Comparison of ENCODE assay signal across 1 cellular context in the genomic region with DNA sequence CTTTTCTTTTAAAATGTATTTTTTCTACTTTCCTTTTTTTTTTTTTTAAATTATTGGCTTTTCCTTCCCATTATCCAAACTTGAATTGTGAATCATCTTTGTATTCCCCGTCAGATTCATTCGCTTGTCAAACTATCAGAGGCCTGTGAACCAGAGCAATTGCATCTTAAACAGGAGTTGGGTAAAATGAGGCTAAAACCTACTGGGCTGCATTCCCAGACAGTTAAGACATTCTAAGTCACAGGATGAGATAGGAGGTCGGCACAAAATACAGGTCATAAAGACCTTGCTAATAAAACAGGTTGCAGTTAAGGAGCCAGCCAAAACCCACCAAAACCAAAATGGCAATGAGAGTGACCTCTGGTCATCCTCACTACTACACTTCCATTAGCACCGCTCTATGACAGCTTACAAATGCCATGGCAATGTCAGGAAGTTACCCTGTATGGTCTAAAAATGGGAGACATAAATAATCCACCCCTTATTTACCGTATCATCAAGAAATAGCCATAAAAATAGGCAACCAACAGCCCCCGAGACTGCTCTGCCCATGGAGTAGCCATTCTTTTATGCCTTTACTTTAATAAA.
TF ChIP-seq lines count a peak whose summit lies in the region.

No MANE protein-coding gene starts in this region.

TF ChIP-seq in GM12878, 131 proteins besides CTCF, POLR2A, EP300 and RAD21:
- TF ChIP-seq, protein P1, sequence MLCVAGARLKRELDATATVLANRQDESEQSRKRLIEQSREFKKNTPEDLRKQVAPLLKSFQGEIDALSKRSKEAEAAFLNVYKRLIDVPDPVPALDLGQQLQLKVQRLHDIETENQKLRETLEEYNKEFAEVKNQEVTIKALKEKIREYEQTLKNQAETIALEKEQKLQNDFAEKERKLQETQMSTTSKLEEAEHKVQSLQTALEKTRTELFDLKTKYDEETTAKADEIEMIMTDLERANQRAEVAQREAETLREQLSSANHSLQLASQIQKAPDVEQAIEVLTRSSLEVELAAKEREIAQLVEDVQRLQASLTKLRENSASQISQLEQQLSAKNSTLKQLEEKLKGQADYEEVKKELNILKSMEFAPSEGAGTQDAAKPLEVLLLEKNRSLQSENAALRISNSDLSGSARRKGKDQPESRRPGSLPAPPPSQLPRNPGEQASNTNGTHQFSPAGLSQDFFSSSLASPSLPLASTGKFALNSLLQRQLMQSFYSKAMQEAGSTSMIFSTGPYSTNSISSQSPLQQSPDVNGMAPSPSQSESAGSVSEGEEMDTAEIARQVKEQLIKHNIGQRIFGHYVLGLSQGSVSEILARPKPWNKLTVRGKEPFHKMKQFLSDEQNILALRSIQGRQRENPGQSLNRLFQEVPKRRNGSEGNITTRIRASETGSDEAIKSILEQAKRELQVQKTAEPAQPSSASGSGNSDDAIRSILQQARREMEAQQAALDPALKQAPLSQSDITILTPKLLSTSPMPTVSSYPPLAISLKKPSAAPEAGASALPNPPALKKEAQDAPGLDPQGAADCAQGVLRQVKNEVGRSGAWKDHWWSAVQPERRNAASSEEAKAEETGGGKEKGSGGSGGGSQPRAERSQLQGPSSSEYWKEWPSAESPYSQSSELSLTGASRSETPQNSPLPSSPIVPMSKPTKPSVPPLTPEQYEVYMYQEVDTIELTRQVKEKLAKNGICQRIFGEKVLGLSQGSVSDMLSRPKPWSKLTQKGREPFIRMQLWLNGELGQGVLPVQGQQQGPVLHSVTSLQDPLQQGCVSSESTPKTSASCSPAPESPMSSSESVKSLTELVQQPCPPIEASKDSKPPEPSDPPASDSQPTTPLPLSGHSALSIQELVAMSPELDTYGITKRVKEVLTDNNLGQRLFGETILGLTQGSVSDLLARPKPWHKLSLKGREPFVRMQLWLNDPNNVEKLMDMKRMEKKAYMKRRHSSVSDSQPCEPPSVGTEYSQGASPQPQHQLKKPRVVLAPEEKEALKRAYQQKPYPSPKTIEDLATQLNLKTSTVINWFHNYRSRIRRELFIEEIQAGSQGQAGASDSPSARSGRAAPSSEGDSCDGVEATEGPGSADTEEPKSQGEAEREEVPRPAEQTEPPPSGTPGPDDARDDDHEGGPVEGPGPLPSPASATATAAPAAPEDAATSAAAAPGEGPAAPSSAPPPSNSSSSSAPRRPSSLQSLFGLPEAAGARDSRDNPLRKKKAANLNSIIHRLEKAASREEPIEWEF (IDR thresholded peaks at IDR 0.05; ENCODE audit: insufficient replicate concordance, low read depth, low read length): no peak
- TF ChIP-seq PAX8 (IDR thresholded peaks at IDR 0.05): no peak
- no peak for TF ChIP-seq E2F4 (IDR thresholded peaks at IDR 0.05; ENCODE audit: low read depth, low read length)
- TF ChIP-seq SMARCA5 (IDR thresholded peaks at IDR 0.05): no peak
- no peak for TF ChIP-seq TCF3 (IDR thresholded peaks at IDR 0.05; ENCODE audit: borderline replicate concordance, insufficient read depth, low read depth, low read length)
- no peak for TF ChIP-seq ATF2 (IDR thresholded peaks at IDR 0.05; ENCODE audit: low read length)
- no peak for TF ChIP-seq REST (IDR thresholded peaks at IDR 0.05; ENCODE audit: low read depth, low read length)
- TF ChIP-seq HDAC2 (IDR thresholded peaks at IDR 0.05): no peak
- no peak for TF ChIP-seq IKZF2 (IDR thresholded peaks at IDR 0.05)
- TF ChIP-seq, protein P2, sequence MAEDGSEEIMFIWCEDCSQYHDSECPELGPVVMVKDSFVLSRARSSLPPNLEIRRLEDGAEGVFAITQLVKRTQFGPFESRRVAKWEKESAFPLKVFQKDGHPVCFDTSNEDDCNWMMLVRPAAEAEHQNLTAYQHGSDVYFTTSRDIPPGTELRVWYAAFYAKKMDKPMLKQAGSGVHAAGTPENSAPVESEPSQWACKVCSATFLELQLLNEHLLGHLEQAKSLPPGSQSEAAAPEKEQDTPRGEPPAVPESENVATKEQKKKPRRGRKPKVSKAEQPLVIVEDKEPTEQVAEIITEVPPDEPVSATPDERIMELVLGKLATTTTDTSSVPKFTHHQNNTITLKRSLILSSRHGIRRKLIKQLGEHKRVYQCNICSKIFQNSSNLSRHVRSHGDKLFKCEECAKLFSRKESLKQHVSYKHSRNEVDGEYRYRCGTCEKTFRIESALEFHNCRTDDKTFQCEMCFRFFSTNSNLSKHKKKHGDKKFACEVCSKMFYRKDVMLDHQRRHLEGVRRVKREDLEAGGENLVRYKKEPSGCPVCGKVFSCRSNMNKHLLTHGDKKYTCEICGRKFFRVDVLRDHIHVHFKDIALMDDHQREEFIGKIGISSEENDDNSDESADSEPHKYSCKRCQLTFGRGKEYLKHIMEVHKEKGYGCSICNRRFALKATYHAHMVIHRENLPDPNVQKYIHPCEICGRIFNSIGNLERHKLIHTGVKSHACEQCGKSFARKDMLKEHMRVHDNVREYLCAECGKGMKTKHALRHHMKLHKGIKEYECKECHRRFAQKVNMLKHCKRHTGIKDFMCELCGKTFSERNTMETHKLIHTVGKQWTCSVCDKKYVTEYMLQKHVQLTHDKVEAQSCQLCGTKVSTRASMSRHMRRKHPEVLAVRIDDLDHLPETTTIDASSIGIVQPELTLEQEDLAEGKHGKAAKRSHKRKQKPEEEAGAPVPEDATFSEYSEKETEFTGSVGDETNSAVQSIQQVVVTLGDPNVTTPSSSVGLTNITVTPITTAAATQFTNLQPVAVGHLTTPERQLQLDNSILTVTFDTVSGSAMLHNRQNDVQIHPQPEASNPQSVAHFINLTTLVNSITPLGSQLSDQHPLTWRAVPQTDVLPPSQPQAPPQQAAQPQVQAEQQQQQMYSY (CRISPR knock-in tag; IDR thresholded peaks at IDR 0.05): no peak
- no peak for TF ChIP-seq ZNF592 (IDR thresholded peaks at IDR 0.05)
- TF ChIP-seq, protein P3, sequence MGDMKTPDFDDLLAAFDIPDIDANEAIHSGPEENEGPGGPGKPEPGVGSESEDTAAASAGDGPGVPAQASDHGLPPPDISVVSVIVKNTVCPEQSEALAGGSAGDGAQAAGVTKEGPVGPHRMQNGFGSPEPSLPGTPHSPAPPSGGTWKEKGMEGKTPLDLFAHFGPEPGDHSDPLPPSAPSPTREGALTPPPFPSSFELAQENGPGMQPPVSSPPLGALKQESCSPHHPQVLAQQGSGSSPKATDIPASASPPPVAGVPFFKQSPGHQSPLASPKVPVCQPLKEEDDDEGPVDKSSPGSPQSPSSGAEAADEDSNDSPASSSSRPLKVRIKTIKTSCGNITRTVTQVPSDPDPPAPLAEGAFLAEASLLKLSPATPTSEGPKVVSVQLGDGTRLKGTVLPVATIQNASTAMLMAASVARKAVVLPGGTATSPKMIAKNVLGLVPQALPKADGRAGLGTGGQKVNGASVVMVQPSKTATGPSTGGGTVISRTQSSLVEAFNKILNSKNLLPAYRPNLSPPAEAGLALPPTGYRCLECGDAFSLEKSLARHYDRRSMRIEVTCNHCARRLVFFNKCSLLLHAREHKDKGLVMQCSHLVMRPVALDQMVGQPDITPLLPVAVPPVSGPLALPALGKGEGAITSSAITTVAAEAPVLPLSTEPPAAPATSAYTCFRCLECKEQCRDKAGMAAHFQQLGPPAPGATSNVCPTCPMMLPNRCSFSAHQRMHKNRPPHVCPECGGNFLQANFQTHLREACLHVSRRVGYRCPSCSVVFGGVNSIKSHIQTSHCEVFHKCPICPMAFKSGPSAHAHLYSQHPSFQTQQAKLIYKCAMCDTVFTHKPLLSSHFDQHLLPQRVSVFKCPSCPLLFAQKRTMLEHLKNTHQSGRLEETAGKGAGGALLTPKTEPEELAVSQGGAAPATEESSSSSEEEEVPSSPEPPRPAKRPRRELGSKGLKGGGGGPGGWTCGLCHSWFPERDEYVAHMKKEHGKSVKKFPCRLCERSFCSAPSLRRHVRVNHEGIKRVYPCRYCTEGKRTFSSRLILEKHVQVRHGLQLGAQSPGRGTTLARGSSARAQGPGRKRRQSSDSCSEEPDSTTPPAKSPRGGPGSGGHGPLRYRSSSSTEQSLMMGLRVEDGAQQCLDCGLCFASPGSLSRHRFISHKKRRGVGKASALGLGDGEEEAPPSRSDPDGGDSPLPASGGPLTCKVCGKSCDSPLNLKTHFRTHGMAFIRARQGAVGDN (IDR thresholded peaks at IDR 0.05): no peak
